ENCODE assay signal across 10 cellular contexts in genomic region chr6:151763303-151763702, GRCh38. TPM values are rescaled to one million over a fixed set of nuclear protein-coding genes. Genes with fewer than 3 reads are reported as not detected.
DNase-seq lines count a peak whose midpoint lies in the region; ATAC-seq and TF ChIP-seq lines count a peak whose summit lies in the region.
"Had no signal": no experiment of that assay in that cellular context is flagged by ENCODE, and none has a peak within 500 bp of the region (broad histone marks: within the 10 kb centered on the region; RNA-seq: fewer than 3 reads in every experiment).

No MANE protein-coding gene starts in this region.

- H4K20me1 ChIP-seq in DND-41 (ENCODE audit: insufficient read depth, low read length) = no peaks in the 10 kb centered on the region

- H3K27me3 ChIP-seq in DND-41 (ENCODE audit: insufficient read depth, low read length, poor library complexity) = no peaks in the 10 kb centered on the region

- no peak for ATAC-seq in DND-41 (ENCODE audit: insufficient read depth, low read depth)

- no peak overlapping the region for H3K9ac ChIP-seq in DND-41 (ENCODE audit: low read depth, low read length)

- H3K79me2 ChIP-seq in DND-41 (ENCODE audit: insufficient read depth, low read length) = no peaks in the 10 kb centered on the region

- no peak for DNase-seq in DND-41
- peak; percentile 40 for DNase-seq in RPMI7951 (ENCODE audit: low read depth)
- DNase-seq in fibroblast of pulmonary artery (ENCODE audit: low read depth) = peak; percentile 54
- peak; percentile 10 for DNase-seq in renal cortical epithelial cell (ENCODE audit: low read depth)
- DNase-seq in GOT3 (lab: John Stamatoyannopoulos, UW) = no peak
- DNase-seq in NCI-H1930 (lab: John Stamatoyannopoulos, UW) = no peak
- no peak for DNase-seq in NCI-H526 (lab: John Stamatoyannopoulos, UW)
- DNase-seq in NCI-H1092 treated with DMSO at 0.1 percent for 48 hours (lab: John Stamatoyannopoulos, UW) = no peak
- DNase-seq: NCI-H1436; stimulated activated naive CD4-positive, alpha-beta T cell treated with Interleukin-2 at 50 U/mL for 16 hours had no signal

- peak; percentile 10 for TF ChIP-seq CTCF in DND-41 (IDR thresholded peaks at IDR 0.05; ENCODE audit: borderline replicate concordance, extremely low read depth, low read length, poor library complexity, severe bottlenecking)
- peak; percentile 46 for TF ChIP-seq CTCF in fibroblast of pulmonary artery (IDR thresholded peaks at IDR 0.05; ENCODE audit: low read length, missing control alignments)

- no peaks in the 10 kb centered on the region for H3K4me1 ChIP-seq in DND-41 (ENCODE audit: insufficient read depth, low read length)

- H3K9me3 ChIP-seq in DND-41 (ENCODE audit: insufficient read depth, low read length, severe bottlenecking) = no peaks in the 10 kb centered on the region

- H3K4me3 ChIP-seq in DND-41 (ENCODE audit: low read depth in 1 of 2, low read length in 2 of 2) = no peak overlapping the region
- peak overlapping the region; percentile 39 for H3K4me3 ChIP-seq in fibroblast of pulmonary artery (replicated peaks; ENCODE audit: low read depth, low read length)

- no peak overlapping the region for H3K27ac ChIP-seq in DND-41 (ENCODE audit: low read length)

- no peak overlapping the region for H3K4me2 ChIP-seq in DND-41 (ENCODE audit: insufficient read depth, low read length)

- no peaks in the 10 kb centered on the region for H3K36me3 ChIP-seq in DND-41 (ENCODE audit: insufficient read depth, low read length)

- no peak overlapping the region for H2AFZ ChIP-seq in DND-41 (ENCODE audit: low read depth, low read length)

RNA-seq across cellular contexts. Expression of gene ESR1, which starts 44.2 kb away (rescaled TPM):
- total RNA-seq in RPMI7951 (2014; rRNA removed; shearing (Covaris generic)) = not detected in 2 replicates
- total RNA-seq in renal cortical epithelial cell = under 0.01 TPM in 2 replicates

Comparison
In these comparisons a context has a peak if more than half of its experiments do, and no peak if none do; other contexts are left out.
1. DNase-seq: peak in RPMI7951 (single experiment), fibroblast of pulmonary artery (single experiment) and renal cortical epithelial cell (single experiment); none in DND-41 (single experiment), GOT3 (single experiment), NCI-H1930 (0 of 2), NCI-H526 (0 of 2) and NCI-H1092 treated with DMSO at 0.1 percent for 48 hours (single experiment).